In the genomic region with DNA sequence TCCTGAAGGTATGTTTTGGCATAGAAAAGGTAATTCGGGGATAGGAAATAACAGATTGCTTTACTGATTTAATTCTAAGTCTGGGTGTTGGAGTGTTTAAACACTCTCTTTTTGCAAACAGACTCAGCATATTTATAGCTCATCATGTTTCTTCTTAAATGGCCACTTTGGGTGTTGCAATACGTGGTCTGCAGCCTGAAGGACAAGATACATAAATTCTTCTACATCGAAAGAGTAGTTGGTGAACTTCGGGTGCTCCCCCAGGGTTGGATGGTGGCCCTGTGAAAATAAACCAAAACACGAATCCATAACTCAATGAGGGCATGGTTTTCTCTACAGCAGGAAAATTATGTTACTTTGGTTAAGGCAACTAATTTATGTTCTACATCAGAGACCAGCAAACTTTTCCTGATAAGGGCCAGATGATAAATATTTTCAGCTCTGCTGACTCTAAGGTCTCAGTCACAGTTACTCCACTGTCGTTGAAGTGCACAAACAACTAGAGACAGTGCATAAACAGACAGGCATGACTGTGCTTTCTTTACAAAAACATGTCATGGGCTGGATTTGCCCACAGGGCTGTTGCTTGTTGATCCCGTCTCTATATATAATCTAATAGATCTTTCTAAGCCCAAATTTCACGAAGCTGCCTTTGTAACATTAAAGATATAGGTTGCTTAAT, we compare ENCODE assay signal across 34 cellular contexts. TPM values are rescaled to one million over a fixed set of nuclear protein-coding genes. Genes with fewer than 3 reads are reported as not detected.
"Had no signal": no experiment of that assay in that cellular context is flagged by ENCODE, and none has a peak within 500 bp of the region (broad histone marks: within the 10 kb centered on the region; RNA-seq: fewer than 3 reads in every experiment).

No MANE protein-coding gene starts in this region.

- H3K4me3 Mint-ChIP-seq: endodermal cell; immature natural killer cell; naive thymus-derived CD4-positive, alpha-beta T cell; nephron; neural progenitor cell; stimulated activated memory B cell treated with anti-CD40 and anti-IgM and Interleukin-4, amounts not matched to agents 10 μg/mL and 1 μg/mL and 100 μg/mL, for 72 hours; stimulated activated naive CD8-positive, alpha-beta T cell treated with anti-CD3 and anti-CD28 coated beads, Interleukin-15, Interleukin-2, amounts not matched to agents 100 ng/mL and 50 ng/mL, for 24 hours had no signal

- H3K4me1 Mint-ChIP-seq: endodermal cell; immature natural killer cell; naive thymus-derived CD4-positive, alpha-beta T cell; nephron; neural progenitor cell; stimulated activated memory B cell treated with anti-CD40 and anti-IgM and Interleukin-4, amounts not matched to agents 10 μg/mL and 1 μg/mL and 100 μg/mL, for 72 hours had no signal

- ATAC-seq: heart right ventricle; left lobe of liver; naive thymus-derived CD4-positive, alpha-beta T cell; sciatic nerve; stimulated activated memory B cell treated with anti-CD40 and anti-IgM and Interleukin-4, amounts not matched to agents 10 μg/mL and 1 μg/mL and 100 μg/mL, for 72 hours had no signal

- H3K9ac ChIP-seq: neural progenitor cell had no signal

- H3K9me3 Mint-ChIP-seq: endodermal cell; immature natural killer cell; naive thymus-derived CD4-positive, alpha-beta T cell; nephron; neural progenitor cell; stimulated activated memory B cell treated with anti-CD40 and anti-IgM and Interleukin-4, amounts not matched to agents 10 μg/mL and 1 μg/mL and 100 μg/mL, for 72 hours; stimulated activated naive CD8-positive, alpha-beta T cell treated with anti-CD3 and anti-CD28 coated beads, Interleukin-15, Interleukin-2, amounts not matched to agents 100 ng/mL and 50 ng/mL, for 24 hours had no signal

- H3K27me3 ChIP-seq: dorsolateral prefrontal cortex, esophagus muscularis mucosa, heart right ventricle, neural progenitor cell, right atrium auricular region, tibial nerve, upper lobe of left lung had no signal

- H3K4me3 ChIP-seq: dorsolateral prefrontal cortex, esophagus muscularis mucosa, heart right ventricle, neural progenitor cell, prostate gland, right atrium auricular region, smooth muscle cell, thoracic aorta, tibial nerve, upper lobe of left lung had no signal

- H3K27me3 Mint-ChIP-seq: stimulated activated memory B cell treated with anti-CD40 and anti-IgM and Interleukin-4, amounts not matched to agents 10 μg/mL and 1 μg/mL and 100 μg/mL, for 72 hours; stimulated activated naive CD8-positive, alpha-beta T cell treated with anti-CD3 and anti-CD28 coated beads, Interleukin-15, Interleukin-2, amounts not matched to agents 100 ng/mL and 50 ng/mL, for 24 hours had no signal

- H3K4me2 ChIP-seq: neural progenitor cell, smooth muscle cell had no signal

- H3K27ac Mint-ChIP-seq: endodermal cell; immature natural killer cell; neural progenitor cell; stimulated activated memory B cell treated with anti-CD40 and anti-IgM and Interleukin-4, amounts not matched to agents 10 μg/mL and 1 μg/mL and 100 μg/mL, for 72 hours; stimulated activated naive CD8-positive, alpha-beta T cell treated with anti-CD3 and anti-CD28 coated beads, Interleukin-15, Interleukin-2, amounts not matched to agents 100 ng/mL and 50 ng/mL, for 24 hours had no signal

- H2AFZ ChIP-seq: neural progenitor cell had no signal

- H3K27ac ChIP-seq: dorsolateral prefrontal cortex, esophagus muscularis mucosa, heart right ventricle, neural progenitor cell, prostate gland, right atrium auricular region, thoracic aorta, tibial nerve, upper lobe of left lung had no signal

- DNase-seq: dorsolateral prefrontal cortex; effector CD4-positive, alpha-beta T cell; endodermal cell; foreskin melanocyte; glutamatergic neuron; heart right ventricle; hippocampal formation; immature natural killer cell; mesendoderm; midbrain; naive thymus-derived CD4-positive, alpha-beta T cell; nucleus accumbens; stimulated activated CD4-positive, alpha-beta T cell treated with anti-CD3 and anti-CD28 coated beads, Interleukin-12 subunit alpha, Interleukin-12 subunit beta, amount 100 ng/mL, for 4 hours; stimulated activated CD4-positive, alpha-beta T cell treated with anti-CD3 and anti-CD28 coated beads, Interleukin-1b, Interleukin-23, amount 100 ng/mL, for 48 hours; stimulated activated CD4-positive, alpha-beta T cell treated with anti-CD3 and anti-CD28 coated beads, Interleukin-4, amount 100 ng/mL, for 1 hour; upper lobe of left lung had no signal

- H3K9me3 ChIP-seq: esophagus muscularis mucosa, heart right ventricle, prostate gland, right atrium auricular region, thoracic aorta, tibial nerve, upper lobe of left lung had no signal

- H3K36me3 ChIP-seq: neural progenitor cell had no signal

- H3K4me1 ChIP-seq: heart right ventricle, neural progenitor cell, prostate gland, right atrium auricular region, tibial nerve had no signal

RNA-seq across cellular contexts. Expression of a gene that starts 45.3 kb away (rescaled TPM):
- total RNA-seq: endothelial cell of umbilical vein; epithelial cell of proximal tubule; esophagus muscularis mucosa; fibroblast of lung; heart right ventricle; left lobe of liver; lung microvascular endothelial cell; naive thymus-derived CD4-positive, alpha-beta T cell; osteocyte; right atrium auricular region; sciatic nerve; smooth muscle cell; thoracic aorta; tibial nerve had no signal
- polyA plus RNA-seq: fibroblast of lung; heart right ventricle; immature natural killer cell; keratinocyte; naive thymus-derived CD4-positive, alpha-beta T cell had no signal
